22 cellular contexts compared by ENCODE assay signal in genomic region chr14:103393078-103393477, GRCh38. TPM values are rescaled to one million over a fixed set of nuclear protein-coding genes. Genes with fewer than 3 reads are reported as not detected.
DNase-seq lines count a peak whose midpoint lies in the region; ATAC-seq and TF ChIP-seq lines count a peak whose summit lies in the region.
"Had no signal": no experiment of that assay in that cellular context is flagged by ENCODE, and none has a peak within 500 bp of the region (broad histone marks: within the 10 kb centered on the region; RNA-seq: fewer than 3 reads in every experiment).

No MANE protein-coding gene starts in this region.

- DNase-seq in heart left ventricle (peak in 1 of 5 donors; percentile 13), cardiac septum (ENCODE audit: low spot score) (no peak), heart right ventricle (no peak), osteocyte (ENCODE audit: extremely low spot score, unreplicated experiment) (no peak), vagina (ENCODE audit: extremely low spot score in 2 of 2) (no peak), NCI-H2171 (lab: John Stamatoyannopoulos, UW) (no peak), Peyer's patch (no peak)
- DNase-seq: activated CD4-positive, alpha-beta T cell treated with anti-CD3 and anti-CD28 coated beads for 4 hours; activated CD8-positive, alpha-beta memory T cell treated with anti-CD3 and anti-CD28 coated beads, Interleukin-2, amount 10 ng/mL, durations not matched to agents 7 days and 5 days; Caco-2; DND-41; left cardiac atrium; NCI-H1694 treated with DMSO at 0.1 percent for 48 hours; NCI-H748 treated with DMSO at 0.1 percent for 48 hours; SHP77; stimulated activated CD4-positive, alpha-beta T cell treated with anti-CD3 and anti-CD28 coated beads, Interleukin-4, amount 100 ng/mL, for 24 hours; stimulated activated naive CD4-positive, alpha-beta T cell treated with Interleukin-2 at 50 U/mL for 16 hours; transverse colon had no signal

- H3K9me3 Mint-ChIP-seq in osteocyte (ENCODE audit: unreplicated experiment) = no peaks in the 10 kb centered on the region
- H3K9me3 Mint-ChIP-seq: activated T-helper 1 cell treated with anti-CD3 and anti-CD28 coated beads, Interleukin-12 subunit alpha, Interleukin-12 subunit beta, Interleukin-2, Interleukin-4 antibody, amounts not matched to agents 30 ng/mL and 10 ng/mL and 1 ng/mL, durations not matched to agents 14 hours and 24 hours and 36 hours; neural crest cell had no signal

- H3K27ac ChIP-seq in heart left ventricle = peak overlapping the region in 10 of 12 donors; percentile 58 to 77 (median 70)
- H3K27ac ChIP-seq in heart right ventricle = peak overlapping the region in 8 of 10 donors; percentile 6 to 75 (median 66)
- H3K27ac ChIP-seq in vagina = peak overlapping the region; percentile 67
- H3K27ac ChIP-seq in Peyer's patch = no peak overlapping the region
- H3K27ac ChIP-seq: transverse colon had no signal

- H3K27me3 ChIP-seq in heart left ventricle (no peaks in the 10 kb centered on the region), heart right ventricle (no peaks in the 10 kb centered on the region), vagina (no peaks in the 10 kb centered on the region), Peyer's patch (no peaks in the 10 kb centered on the region)
- H3K27me3 ChIP-seq: transverse colon had no signal

- peaks cover 14 to 87% (median 81%) of the 10 kb centered on the region in 12 donors for H3K4me1 ChIP-seq in heart left ventricle
- peaks cover 8 to 96% (median 81%) of the 10 kb centered on the region in 9 donors for H3K4me1 ChIP-seq in heart right ventricle
- peaks cover 79% of the 10 kb centered on the region for H3K4me1 ChIP-seq in vagina
- H3K4me1 ChIP-seq in Peyer's patch = peaks cover 0 to 69% (median 11%) of the 10 kb centered on the region in 4 donors

- ATAC-seq in heart left ventricle = peak in 3 of 4 donors; percentile 3 to 27 (median 14)
- peak in 3 of 8 donors; percentile 9 to 34 (median 11) for ATAC-seq in heart right ventricle
- no peak for ATAC-seq in GM19035 (IDR thresholded peaks at IDR 0.05; ENCODE audit: unreplicated experiment)
- ATAC-seq: activated CD8-positive, alpha-beta memory T cell treated with anti-CD3 and anti-CD28 coated beads, Interleukin-2, amount 10 ng/mL, durations not matched to agents 7 days and 5 days had no signal

- peaks cover 56% of the 10 kb centered on the region for H3K4me1 Mint-ChIP-seq in osteocyte (ENCODE audit: unreplicated experiment)

- TF ChIP-seq CTCF in heart left ventricle (IDR thresholded peaks at IDR 0.05) (no peak), heart right ventricle (IDR thresholded peaks at IDR 0.05) (no peak), osteocyte (IDR thresholded peaks at IDR 0.05) (no peak), vagina (IDR thresholded peaks at IDR 0.05) (no peak), Peyer's patch (IDR thresholded peaks at IDR 0.05) (no peak)

- TF ChIP-seq POLR2A in heart left ventricle (IDR thresholded peaks at IDR 0.05) (no peak), vagina (IDR thresholded peaks at IDR 0.05) (no peak), Peyer's patch (IDR thresholded peaks at IDR 0.05) (no peak)

- H3K9me3 ChIP-seq in heart left ventricle (no peaks in the 10 kb centered on the region), heart right ventricle (no peaks in the 10 kb centered on the region), vagina (no peaks in the 10 kb centered on the region), Peyer's patch (no peaks in the 10 kb centered on the region)
- H3K9me3 ChIP-seq: Caco-2, transverse colon had no signal

- no peaks in the 10 kb centered on the region for H3K36me3 Mint-ChIP-seq in osteocyte (ENCODE audit: unreplicated experiment)

- no peak overlapping the region for H3K4me3 Mint-ChIP-seq in osteocyte (ENCODE audit: unreplicated experiment)
- H3K4me3 Mint-ChIP-seq: activated CD8-positive, alpha-beta memory T cell treated with anti-CD3 and anti-CD28 coated beads, Interleukin-2, amount 10 ng/mL, durations not matched to agents 7 days and 5 days; activated naive CD8-positive, alpha-beta T cell; activated T-helper 1 cell treated with anti-CD3 and anti-CD28 coated beads, Interleukin-12 subunit alpha, Interleukin-12 subunit beta, Interleukin-2, Interleukin-4 antibody, amounts not matched to agents 30 ng/mL and 10 ng/mL and 1 ng/mL, durations not matched to agents 14 hours and 24 hours and 36 hours; neural crest cell had no signal

- no peaks in the 10 kb centered on the region for H3K27me3 Mint-ChIP-seq in osteocyte (ENCODE audit: unreplicated experiment)
- H3K27me3 Mint-ChIP-seq: activated CD8-positive, alpha-beta memory T cell treated with anti-CD3 and anti-CD28 coated beads, Interleukin-2, amount 10 ng/mL, durations not matched to agents 7 days and 5 days; activated naive CD8-positive, alpha-beta T cell had no signal

- H3K27ac Mint-ChIP-seq in osteocyte (ENCODE audit: unreplicated experiment) = peak overlapping the region; percentile 52
- H3K27ac Mint-ChIP-seq: activated CD8-positive, alpha-beta memory T cell treated with anti-CD3 and anti-CD28 coated beads, Interleukin-2, amount 10 ng/mL, durations not matched to agents 7 days and 5 days; activated naive CD8-positive, alpha-beta T cell; activated T-helper 1 cell treated with anti-CD3 and anti-CD28 coated beads, Interleukin-12 subunit alpha, Interleukin-12 subunit beta, Interleukin-2, Interleukin-4 antibody, amounts not matched to agents 30 ng/mL and 10 ng/mL and 1 ng/mL, durations not matched to agents 14 hours and 24 hours and 36 hours had no signal

- H3K4me3 ChIP-seq in heart left ventricle (peak overlapping the region in 1 of 12 donors; percentile 21), heart right ventricle (no peak overlapping the region), vagina (no peak overlapping the region), Peyer's patch (no peak overlapping the region)
- H3K4me3 ChIP-seq: transverse colon had no signal

- no peaks in the 10 kb centered on the region for H3K36me3 ChIP-seq in heart left ventricle
- H3K36me3 ChIP-seq in heart right ventricle = peaks cover 0 to 3% (median 0%) of the 10 kb centered on the region in 9 donors
- no peaks in the 10 kb centered on the region for H3K36me3 ChIP-seq in vagina
- H3K36me3 ChIP-seq in Peyer's patch = no peaks in the 10 kb centered on the region
- H3K36me3 ChIP-seq: transverse colon had no signal

- 37 to 51% (median 48%) methylated on average over 6 of the region's 6 CpGs for WGBS in heart left ventricle, 4 donors
- 43 to 46% methylated on average over 6 of the region's 6 CpGs for WGBS in heart right ventricle, 2 donors

- intact Hi-C loops in heart left ventricle (cut with DNase I) (loop anchor here in 7 of 10 donors (5.0 to 10.0 kb wide), 5 partner anchors 34 to 102 kb away; no protein-coding TSS in a partner anchor), cardiac septum (cut with DNase I) (no loop called here), heart right ventricle (cut with DNase I) (loop anchor here in 4 of 10 donors (5.0 to 10.0 kb wide), 4 partner anchors 34 to 62 kb away; no protein-coding TSS in a partner anchor), vagina (cut with DNase I) (no loop called here)

RNA-seq across cellular contexts. Expression of gene MARK3, which starts 7.9 kb away (rescaled TPM):
- 100 to 1,000 TPM in 5 of 9 donors, 10 to 100 TPM in 4; 54.0 to 156 (median 111) TPM for total RNA-seq in heart left ventricle
- polyA plus RNA-seq in heart left ventricle = 100 to 1,000 TPM in 1 of 2 donors, 10 to 100 TPM in 1; 76.0 to 119 TPM
- 69.4 TPM for total RNA-seq in cardiac septum
- total RNA-seq in heart right ventricle = 100 to 1,000 TPM in 3 of 10 donors, 10 to 100 TPM in 7; 62.3 to 246 (median 72.6) TPM
- polyA plus RNA-seq in heart right ventricle = 100 to 1,000 TPM in 1 of 2 donors, 10 to 100 TPM in 1; 85.4 to 136 TPM
- total RNA-seq in osteocyte = 81.7 and 84.2 TPM in 2 replicates
- total RNA-seq in vagina = 77.6 TPM
- total RNA-seq in Peyer's patch = 100 to 1,000 TPM in 2 of 4 donors, 10 to 100 TPM in 2; 76.0 to 196 (median 99.5) TPM

RNA-seq across cellular contexts. Expression of gene EIF5, which starts 59.0 kb away (rescaled TPM):
- total RNA-seq in heart left ventricle (100 to 1,000 TPM; 200 to 304 (median 255) TPM), cardiac septum (222 TPM), heart right ventricle (100 to 1,000 TPM; 163 to 323 (median 243) TPM), osteocyte (214 and 229 TPM in 2 replicates), vagina (186 TPM), Peyer's patch (100 to 1,000 TPM; 176 to 226 (median 217) TPM)
- polyA plus RNA-seq in heart left ventricle (100 to 1,000 TPM in 1 of 2 donors, 10 to 100 TPM in 1; 38.1 to 300 TPM), heart right ventricle (100 to 1,000 TPM in 1 of 2 donors, 10 to 100 TPM in 1; 56.7 to 125 TPM)

Comparison
In these comparisons a context has a peak if more than half of its experiments do, and no peak if none do; other contexts are left out.
1. intact Hi-C loops: an anchor here in heart left ventricle (5.0 to 10.0 kb wide); none called in cardiac septum and vagina.
2. H3K27ac ChIP-seq: peak in heart left ventricle (10 of 12), heart right ventricle (8 of 10) and vagina (single experiment); none in Peyer's patch (0 of 4).